24 cellular contexts compared by ENCODE assay signal in the genomic region with DNA sequence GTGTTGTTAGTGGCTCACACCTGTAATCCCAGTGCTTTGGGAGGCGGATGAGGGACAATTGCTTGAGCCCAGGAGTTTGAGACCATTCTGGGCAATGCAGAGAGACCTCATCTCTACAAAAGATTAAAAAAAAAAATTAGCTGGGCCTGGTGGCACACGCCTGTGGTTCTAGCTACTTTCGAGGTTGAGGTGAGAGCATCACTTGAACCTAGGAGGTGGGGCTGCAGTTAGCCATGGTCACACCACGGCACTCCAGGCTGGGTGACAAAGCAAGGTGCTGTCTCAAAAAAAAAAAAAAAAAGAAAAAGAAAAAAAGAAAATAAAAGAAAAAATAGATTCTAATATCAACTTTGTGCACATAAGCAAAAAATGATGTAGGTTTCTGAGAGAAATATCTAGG.
"Had no signal": no experiment of that assay in that cellular context is flagged by ENCODE, and none has a peak within 500 bp of the region (broad histone marks: within the 10 kb centered on the region; RNA-seq: fewer than 3 reads in every experiment).

No MANE protein-coding gene starts in this region.

- H3K36me3 ChIP-seq: colonic mucosa, esophagus squamous epithelium, gastrocnemius medialis, heart right ventricle, left lung, lower lobe of right lung had no signal

- H3K9me3 ChIP-seq: colonic mucosa, esophagus squamous epithelium, gastrocnemius medialis, lower lobe of right lung, mucosa of descending colon had no signal

- H3K4me1 ChIP-seq: colonic mucosa, esophagus squamous epithelium, gastrocnemius medialis, heart right ventricle, left lung, lower lobe of right lung had no signal

- H3K27me3 Mint-ChIP-seq: dendritic cell treated with granulocyte-macrophage colony-stimulating factor and Interleukin-4, amounts not matched to agents 40 ng/mL and 50 ng/mL, for 4 days; effector memory CD8-positive, alpha-beta T cell had no signal

- H3K27me3 ChIP-seq: colonic mucosa, esophagus squamous epithelium, gastrocnemius medialis, heart right ventricle, left lung had no signal

- H3K27ac Mint-ChIP-seq: dendritic cell treated with granulocyte-macrophage colony-stimulating factor and Interleukin-4, amounts not matched to agents 40 ng/mL and 50 ng/mL, for 4 days; effector memory CD8-positive, alpha-beta T cell; endodermal cell; mesothelial cell of epicardium had no signal

- H3K9me3 Mint-ChIP-seq: effector memory CD8-positive, alpha-beta T cell; endodermal cell; mesothelial cell of epicardium had no signal

- H3K36me3 Mint-ChIP-seq: mesothelial cell of epicardium had no signal

- H3K4me3 Mint-ChIP-seq: dendritic cell treated with granulocyte-macrophage colony-stimulating factor and Interleukin-4, amounts not matched to agents 40 ng/mL and 50 ng/mL, for 4 days; effector memory CD8-positive, alpha-beta T cell; endodermal cell; mesothelial cell of epicardium had no signal

- H3K4me3 ChIP-seq: colonic mucosa, esophagus squamous epithelium, gastrocnemius medialis, heart right ventricle, left lung, lower lobe of right lung, mucosa of descending colon had no signal

- H3K27ac ChIP-seq: colonic mucosa, epithelial cell of prostate, esophagus squamous epithelium, gastrocnemius medialis, heart right ventricle, left lung, lower lobe of right lung had no signal

- ATAC-seq: effector memory CD8-positive, alpha-beta T cell; esophagus mucosa; gastrocnemius medialis; heart right ventricle; left cardiac atrium; left lung; left ventricle myocardium superior; lower lobe of right lung; mucosa of descending colon had no signal

- DNase-seq: colonic mucosa; cortex of kidney; effector CD8-positive, alpha-beta T cell; effector memory CD8-positive, alpha-beta T cell; endodermal cell; erythroblast; esophagus squamous epithelium; foreskin fibroblast; foreskin melanocyte; gastrocnemius medialis; glutamatergic neuron; head of caudate nucleus; heart right ventricle; hypothalamus; left cardiac atrium; left lung; left ventricle myocardium superior; lower lobe of right lung; mesenchymal stem cell; mucosa of descending colon had no signal
